In the genomic region with DNA sequence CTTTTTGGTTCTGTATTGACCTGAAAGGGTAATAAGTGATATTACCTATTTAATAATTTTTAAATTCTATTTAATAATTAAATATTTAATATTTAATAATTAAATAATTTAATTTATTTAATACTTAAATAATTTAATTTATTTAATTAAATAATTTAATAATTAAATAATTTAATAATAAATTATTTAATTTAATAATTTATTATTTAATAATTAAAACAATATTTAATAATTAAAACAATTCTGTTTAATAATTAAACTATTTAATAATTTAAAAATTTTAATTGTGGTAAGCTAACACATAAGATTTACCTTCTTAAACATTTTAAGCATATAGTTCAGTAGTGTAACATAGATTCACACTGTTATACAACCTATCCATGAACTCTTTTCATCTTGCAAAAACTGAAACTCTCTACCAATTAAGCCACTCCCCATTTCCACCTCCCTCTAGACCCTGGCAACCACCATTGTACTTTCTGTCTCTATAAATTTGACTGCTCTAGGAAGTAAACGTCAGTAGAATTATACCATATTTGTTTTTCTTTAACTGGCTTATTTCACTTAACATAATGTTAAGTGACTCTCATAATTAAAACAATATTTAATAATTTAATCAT, we compare ENCODE assay signal across 6 cellular contexts. TPM values are rescaled to one million over a fixed set of nuclear protein-coding genes. Genes with fewer than 3 reads are reported as not detected.
A peak's percentile ranks its signal among the peaks of the same experiment; 100 is the strongest.
DNase-seq lines count a peak whose midpoint lies in the region; ATAC-seq, FAIRE-seq and TF ChIP-seq lines count a peak whose summit lies in the region.
"Not testable (repeated sequence)": the region's sequence is repeated elsewhere in the genome, so short reads cannot be mapped to it uniquely, and the experiment has no call there.

No MANE protein-coding gene starts in this region.

- H3K4me3 ChIP-seq in pancreas = not testable (repeated sequence)

- H3K9me3 ChIP-seq in pancreas = not testable (repeated sequence)

- not testable (repeated sequence) for H3K4me1 ChIP-seq in pancreas

- WGBS in pancreas, 2 donors = 83 to 88% methylated on average over 1 of the region's 1 CpG

- not testable (repeated sequence) for H3K27ac ChIP-seq in pancreas

- not testable (repeated sequence) for TF ChIP-seq CTCF in pancreas (IDR thresholded peaks at IDR 0.05)

- not testable (repeated sequence) for DNase-seq in H54 (ENCODE audit: insufficient read length, low spot score); RCC 7860 (ENCODE audit: low spot score); pancreas

- not testable (repeated sequence) for ATAC-seq in pancreas

- not testable (repeated sequence) for H3K27me3 ChIP-seq in pancreas

- TF ChIP-seq POLR2A in H54 (IDR thresholded peaks at IDR 0.05; ENCODE audit: low read depth, low read length) = not testable (repeated sequence)

- intact Hi-C loops in pancreas (cut with DNase I) = not testable (repeated sequence)

- FAIRE-seq in G401.6 (lab: Jason Lieb, UNC) = peak; percentile 100
- peak; percentile 30 for FAIRE-seq in H54 (lab: Jason Lieb, UNC)
- FAIRE-seq in RCC 7860 (lab: Jason Lieb, UNC) = peak; percentile 98
- FAIRE-seq in colon (lab: Jason Lieb, UNC) = peak; percentile 99
- peak; percentile 96 for FAIRE-seq in islet of Langerhans (lab: Jason Lieb, UNC)
- FAIRE-seq in pancreas (lab: Jason Lieb, UNC) = peak; percentile 99

- H3K36me3 ChIP-seq in pancreas = not testable (repeated sequence)

RNA-seq across cellular contexts. Expression of gene TEX9, which starts 48.0 kb away (rescaled TPM):
- 1 to 10 TPM; 3.8 to 9.3 (median 5.2) TPM for total RNA-seq in pancreas
- polyA plus RNA-seq in pancreas = 1 to 10 TPM; 1.6 to 3.8 TPM

RNA-seq across cellular contexts. Expression of gene MNS1, which starts 51.7 kb away (rescaled TPM):
- total RNA-seq in pancreas = 1 to 10 TPM in 5 of 6 donors, under 1 TPM in 1; 0.54 to 2.4 (median 1.4) TPM
- polyA plus RNA-seq in pancreas = 1 to 10 TPM; 1.4 to 2.3 TPM
